In the genomic region with DNA sequence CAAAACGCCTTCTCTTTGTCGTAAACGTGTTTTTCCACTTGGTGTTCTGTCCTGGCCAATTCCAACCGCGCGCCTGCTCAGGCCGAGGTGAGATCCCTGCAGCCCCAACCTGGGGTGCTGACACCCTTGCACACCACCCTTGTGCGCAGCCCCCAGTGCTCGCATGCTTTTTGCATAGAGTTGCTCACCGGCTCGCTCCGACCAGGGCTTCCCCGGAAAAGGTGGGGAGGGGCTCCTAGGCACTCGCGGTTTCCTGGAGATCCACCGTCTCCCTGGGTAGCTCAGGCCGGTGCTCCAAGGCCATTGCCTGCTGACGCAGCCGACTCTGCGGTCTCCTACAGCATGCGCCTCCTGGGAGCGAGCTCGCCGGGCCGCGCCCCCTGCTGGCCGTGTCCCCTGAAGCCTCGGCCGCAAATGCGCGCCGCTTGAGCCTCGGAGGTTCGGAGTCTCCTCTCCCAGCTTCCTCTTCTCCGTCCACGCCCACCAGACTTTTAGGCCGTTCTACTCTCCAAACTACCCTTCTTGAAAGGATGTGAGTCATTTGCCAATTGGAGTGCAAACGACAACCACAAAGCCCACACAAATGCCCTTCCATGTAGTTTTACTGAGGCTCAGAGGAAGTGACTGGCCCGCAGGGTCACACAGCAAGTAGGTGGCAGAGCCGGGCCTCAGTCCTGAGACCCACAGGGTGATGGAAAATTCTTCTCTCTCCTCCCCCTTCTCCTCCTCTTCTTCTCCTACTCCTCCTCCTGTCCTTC, we compare ENCODE assay signal across 1 cellular context.
A peak's percentile ranks its signal among the peaks of the same experiment; 100 is the strongest.
TF ChIP-seq lines count a peak whose summit lies in the region.

No MANE protein-coding gene starts in this region.

TF ChIP-seq in IMR-90, 13 proteins besides CTCF, POLR2A, EP300 and RAD21:
- no peak; the same call in 1 of the 2 replicates for TF ChIP-seq MAZ (IDR thresholded peaks at IDR 0.05; ENCODE audit: borderline replicate concordance, low read depth, low read length)
- TF ChIP-seq MXI1 (IDR thresholded peaks at IDR 0.05; ENCODE audit: borderline replicate concordance, low read depth, low read length) = peak; percentile 82
- peak; percentile 24; the same call in 1 of the 2 replicates for TF ChIP-seq BHLHE40 (IDR thresholded peaks at IDR 0.05; ENCODE audit: low read depth, low read length)
- peak; percentile 69 for TF ChIP-seq RCOR1 (IDR thresholded peaks at IDR 0.05; ENCODE audit: insufficient replicate concordance, low read length)
- peak; percentile 72 for TF ChIP-seq FOS (IDR thresholded peaks at IDR 0.05; ENCODE audit: low read depth, low read length)
- peak; percentile 1; the same call in 1 of the 2 replicates for TF ChIP-seq MAFK (IDR thresholded peaks at IDR 0.05; ENCODE audit: low read depth, low read length)
- peak; percentile 74 for TF ChIP-seq SMC3 (IDR thresholded peaks at IDR 0.05; ENCODE audit: low read depth, low read length)
- TF ChIP-seq, protein P1, sequence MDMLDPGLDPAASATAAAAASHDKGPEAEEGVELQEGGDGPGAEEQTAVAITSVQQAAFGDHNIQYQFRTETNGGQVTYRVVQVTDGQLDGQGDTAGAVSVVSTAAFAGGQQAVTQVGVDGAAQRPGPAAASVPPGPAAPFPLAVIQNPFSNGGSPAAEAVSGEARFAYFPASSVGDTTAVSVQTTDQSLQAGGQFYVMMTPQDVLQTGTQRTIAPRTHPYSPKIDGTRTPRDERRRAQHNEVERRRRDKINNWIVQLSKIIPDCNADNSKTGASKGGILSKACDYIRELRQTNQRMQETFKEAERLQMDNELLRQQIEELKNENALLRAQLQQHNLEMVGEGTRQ (IDR thresholded peaks at IDR 0.05; ENCODE audit: low read depth, low read length) = 0 out of 2 replicates have a peak, but pooled peaks have one; percentile 27
- TF ChIP-seq, protein P2, sequence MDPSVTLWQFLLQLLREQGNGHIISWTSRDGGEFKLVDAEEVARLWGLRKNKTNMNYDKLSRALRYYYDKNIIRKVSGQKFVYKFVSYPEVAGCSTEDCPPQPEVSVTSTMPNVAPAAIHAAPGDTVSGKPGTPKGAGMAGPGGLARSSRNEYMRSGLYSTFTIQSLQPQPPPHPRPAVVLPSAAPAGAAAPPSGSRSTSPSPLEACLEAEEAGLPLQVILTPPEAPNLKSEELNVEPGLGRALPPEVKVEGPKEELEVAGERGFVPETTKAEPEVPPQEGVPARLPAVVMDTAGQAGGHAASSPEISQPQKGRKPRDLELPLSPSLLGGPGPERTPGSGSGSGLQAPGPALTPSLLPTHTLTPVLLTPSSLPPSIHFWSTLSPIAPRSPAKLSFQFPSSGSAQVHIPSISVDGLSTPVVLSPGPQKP (IDR thresholded peaks at IDR 0.05; ENCODE audit: borderline replicate concordance, low read depth, low read length) = no peak
